Comparison of ENCODE assay signal across 18 cellular contexts in genomic region chr9:92155221-92155620, GRCh38.
"Had no signal": no experiment of that assay in that cellular context is flagged by ENCODE, and none has a peak within 500 bp of the region (broad histone marks: within the 10 kb centered on the region; RNA-seq: fewer than 3 reads in every experiment).

No MANE protein-coding gene starts in this region.

- H3K27ac ChIP-seq: esophagus squamous epithelium, neural progenitor cell, psoas muscle, testis, tibial artery had no signal

- H3K9ac ChIP-seq: neural progenitor cell had no signal

- H3K4me2 ChIP-seq: neural progenitor cell had no signal

- DNase-seq: effector memory CD4-positive, alpha-beta T cell; esophagus squamous epithelium; foreskin melanocyte; hypothalamus; midbrain; naive thymus-derived CD4-positive, alpha-beta T cell; posterior cingulate gyrus; psoas muscle; right cardiac atrium; sigmoid colon; stimulated activated CD4-positive, alpha-beta T cell treated with anti-CD3 and anti-CD28 coated beads, Interleukin-2, amount 100 ng/mL, for 24 hours; stimulated activated CD4-positive, alpha-beta T cell treated with anti-CD3 and anti-CD28 coated beads, Interleukin-4, amount 100 ng/mL, for 24 hours; stimulated activated naive CD8-positive, alpha-beta T cell treated with anti-CD3 and anti-CD28 coated beads, Interleukin-15, Interleukin-2, amounts not matched to agents 100 U/mL and 50 U/mL, for 24 hours; tibial artery had no signal

- H3K9me3 ChIP-seq: esophagus squamous epithelium, psoas muscle, sigmoid colon, testis, tibial artery had no signal

- H3K4me1 ChIP-seq: neural progenitor cell, psoas muscle, tibial artery had no signal

- ATAC-seq: naive thymus-derived CD4-positive, alpha-beta T cell; psoas muscle; right cardiac atrium; stimulated activated memory B cell treated with anti-CD40 and anti-IgM and Interleukin-4, amounts not matched to agents 10 μg/mL and 1 μg/mL and 100 μg/mL, for 72 hours; stimulated activated naive CD8-positive, alpha-beta T cell treated with anti-CD3 and anti-CD28 coated beads, Interleukin-15, Interleukin-2, amounts not matched to agents 100 U/mL and 50 U/mL, for 24 hours had no signal

- H3K4me3 ChIP-seq: esophagus squamous epithelium, lung, neural progenitor cell, psoas muscle, sigmoid colon, testis, tibial artery had no signal

- H3K27me3 ChIP-seq: neural progenitor cell, sigmoid colon, testis had no signal

- H3K36me3 ChIP-seq: esophagus squamous epithelium, neural progenitor cell, sigmoid colon, tibial artery had no signal

- H2AFZ ChIP-seq: neural progenitor cell had no signal
